ENCODE assay signal across 8 cellular contexts in the genomic region with DNA sequence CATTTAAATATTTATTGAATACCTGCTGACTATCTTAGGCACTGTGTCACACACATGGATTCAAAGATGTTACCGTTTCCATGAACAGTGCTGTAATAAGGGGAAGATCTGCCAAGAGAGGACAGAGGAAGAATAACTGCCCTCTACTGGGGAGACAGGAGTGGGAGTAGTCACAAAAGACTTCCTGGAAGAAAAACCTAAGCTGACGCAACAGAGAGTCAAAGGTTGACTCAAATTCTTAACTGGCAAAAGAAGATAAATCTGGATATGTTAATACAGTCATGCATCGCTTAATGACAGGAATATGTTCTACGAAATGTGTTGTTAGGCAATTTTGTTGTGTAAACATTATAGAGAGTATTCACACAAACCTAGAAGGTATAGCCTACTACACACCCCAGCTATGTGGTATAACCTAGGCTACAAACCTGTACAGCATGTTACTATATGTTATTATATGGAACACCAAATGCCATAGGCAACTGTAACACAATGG. TPM values are rescaled to one million over a fixed set of nuclear protein-coding genes. Genes with fewer than 3 reads are reported as not detected.
DNase-seq lines count a peak whose midpoint lies in the region; ATAC-seq, FAIRE-seq and TF ChIP-seq lines count a peak whose summit lies in the region.

No MANE protein-coding gene starts in this region.

- peak overlapping the region in 2 of 4 donors; percentile 30 to 38 for H3K27ac ChIP-seq in pancreas

- FAIRE-seq in pancreas (lab: Jason Lieb, UNC) (peak; percentile 87), GM12892 (lab: Jason Lieb, UNC) (no peak)

- intact Hi-C loops in pancreas (cut with DNase I) = no loop called here

- no peaks in the 10 kb centered on the region for H3K9me3 ChIP-seq in BE2C
- no peaks in the 10 kb centered on the region for H3K9me3 ChIP-seq in T-helper 17 cell (ENCODE audit: control insufficient read depth, low read length, poor library complexity, severe bottlenecking)
- no peaks in the 10 kb centered on the region for H3K9me3 ChIP-seq in pancreas

- H3K36me3 Mint-ChIP-seq in T-helper 17 cell (ENCODE audit: low read depth) = peaks cover 6% of the 10 kb centered on the region

- H3K4me3 Mint-ChIP-seq in T-helper 17 cell = no peak overlapping the region

- POLR2A ChIA-PET in HEK293T (lab: Yijun Ruan, JAX) = no interaction called here

- TF ChIP-seq CTCF in BE2C (IDR thresholded peaks at IDR 0.05; ENCODE audit: low read depth, low read length) (peak; percentile 81), fibroblast of pulmonary artery (IDR thresholded peaks at IDR 0.05; ENCODE audit: low read length, missing control alignments) (peak; percentile 92), pancreas (IDR thresholded peaks at IDR 0.05) (peak in 3 of 4 donors; percentile 18 to 28 (median 23))

- H3K4me3 ChIP-seq in BE2C (ENCODE audit: low read depth, low read length) (no peak overlapping the region), fibroblast of pulmonary artery (replicated peaks; ENCODE audit: low read depth, low read length) (no peak overlapping the region), pancreas (no peak overlapping the region)

- ATAC-seq in T-helper 17 cell = peak; percentile 70
- peak; percentile 81 to 94 (median 91) for ATAC-seq in pancreas
- no peak for ATAC-seq in HG03135 (IDR thresholded peaks at IDR 0.05; ENCODE audit: unreplicated experiment)
- no peak for ATAC-seq in HG03432 (IDR thresholded peaks at IDR 0.05; ENCODE audit: unreplicated experiment)

- no peaks in the 10 kb centered on the region for H3K4me1 ChIP-seq in BE2C
- H3K4me1 ChIP-seq in pancreas = peaks cover 0 to 3% (median 0%) of the 10 kb centered on the region in 3 donors

- no peak for TF ChIP-seq POLR2A in GM12892 (IDR thresholded peaks at IDR 0.05; ENCODE audit: low read depth, low read length)

- H3K27me3 Mint-ChIP-seq in T-helper 17 cell = no peaks in the 10 kb centered on the region

- H3K4me1 Mint-ChIP-seq in T-helper 17 cell = peaks cover 17% of the 10 kb centered on the region

- H3K27me3 ChIP-seq in BE2C (no peaks in the 10 kb centered on the region), pancreas (no peaks in the 10 kb centered on the region)

- H3K36me3 ChIP-seq in BE2C (peaks cover 4% of the 10 kb centered on the region; the same call in 1 of the 2 replicates), pancreas (no peaks in the 10 kb centered on the region)

- H3K27ac Mint-ChIP-seq in T-helper 17 cell = peak overlapping the region; percentile 8

- WGBS in pancreas, 2 donors = 25 to 29% methylated on average over 4 of the region's 4 CpGs

- DNase-seq in BE2C = no peak
- DNase-seq in HEK293T (ENCODE audit: extremely low spot score) = peak; percentile 18
- no peak for DNase-seq in T-helper 17 cell
- DNase-seq in fibroblast of pulmonary artery (ENCODE audit: low read depth) = peak; percentile 95
- DNase-seq in pancreas = peak in 2 of 6 donors; percentile 11 to 19
- DNase-seq in GM12892 (ENCODE audit: insufficient read length) = no peak

- CTCF ChIA-PET in HEK293T (lab: Yijun Ruan, JAX) = interaction anchor here (0.7 to 1.0 kb wide), 3 partner anchors 10 to 190 kb away, joined by 3 to 6 read pairs (median 4); no protein-coding TSS in a partner anchor

TF ChIP-seq in HEK293T, 16 proteins besides CTCF, POLR2A, EP300 and RAD21:
- TF ChIP-seq SUZ12 (IDR thresholded peaks at IDR 0.05) = no peak
- no peak for TF ChIP-seq NFRKB (IDR thresholded peaks at IDR 0.05)
- TF ChIP-seq SP1 (IDR thresholded peaks at IDR 0.05) = no peak
- no peak for TF ChIP-seq LEF1 (IDR thresholded peaks at IDR 0.05; ENCODE audit: borderline replicate concordance)
- TF ChIP-seq CTBP1 (IDR thresholded peaks at IDR 0.05; ENCODE audit: borderline replicate concordance) = no peak
- no peak for TF ChIP-seq ZNF384 (IDR thresholded peaks at IDR 0.05)
- TF ChIP-seq PKNOX1 (IDR thresholded peaks at IDR 0.05) = no peak
- TF ChIP-seq ARNT (IDR thresholded peaks at IDR 0.05) = no peak
- TF ChIP-seq L3MBTL2 (conservative IDR thresholded peaks at IDR 0.05) = no peak

RNA-seq across cellular contexts. Expression of gene DCAF5, which starts 51.5 kb away (rescaled TPM):
- polyA plus RNA-seq in BE2C (2012; ENCODE audit: insufficient read depth, insufficient read length, low read depth) = 41.7 TPM
- total RNA-seq in T-helper 17 cell (10 to 100 TPM; 55.0 to 61.6 TPM), pancreas (10 to 100 TPM; 15.9 to 30.4 (median 20.6) TPM)
- polyA plus RNA-seq in pancreas = 10 to 100 TPM; 18.9 to 19.9 TPM
- polyA plus RNA-seq in GM12892 (2012; ENCODE audit: missing spikeins) = 14.3 TPM

Comparison
In these comparisons a context has a peak if more than half of its experiments do, and no peak if none do; other contexts are left out.
1. DNase-seq: peak in HEK293T (single experiment) and fibroblast of pulmonary artery (single experiment); none in BE2C (single experiment), T-helper 17 cell (0 of 3) and GM12892 (single experiment).
2. CTCF ChIP-seq: peak in every context shown above with its lines; median percentile 92 in fibroblast of pulmonary artery; 81 in BE2C; 23 in pancreas.
3. ATAC-seq: peak in T-helper 17 cell (single experiment) and pancreas (4 of 4); none in HG03135 (single experiment) and HG03432 (single experiment).